ENCODE assay signal across 25 cellular contexts in genomic region chr3:197435426-197435825, GRCh38.
"Had no signal": no experiment of that assay in that cellular context is flagged by ENCODE, and none has a peak within 500 bp of the region (broad histone marks: within the 10 kb centered on the region; RNA-seq: fewer than 3 reads in every experiment).

No MANE protein-coding gene starts in this region.

- H3K4me3 ChIP-seq: neural progenitor cell, ovary, psoas muscle, right lobe of liver, sigmoid colon, stomach, thoracic aorta, thyroid gland, tibial nerve, upper lobe of left lung, uterus had no signal

- H3K27ac ChIP-seq: neural progenitor cell, ovary, parathyroid adenoma, psoas muscle, right lobe of liver, sigmoid colon, stomach, thoracic aorta, thyroid gland, tibial nerve, upper lobe of left lung, uterus had no signal

- DNase-seq: natural killer cell; occipital lobe; ovary; posterior cingulate gyrus; psoas muscle; right cardiac atrium; right lobe of liver; sigmoid colon; small intestine; stimulated activated CD4-positive, alpha-beta T cell treated with anti-CD3 and anti-CD28 coated beads, Interleukin-15, amount 100 ng/mL, for 24 hours; stimulated activated CD4-positive, alpha-beta T cell treated with anti-CD3 and anti-CD28 coated beads, Interleukin-2, amount 100 ng/mL, for 24 hours; stimulated activated CD4-positive, alpha-beta T cell treated with anti-CD3 and anti-CD28 coated beads, Interleukin-2, amount 100 ng/mL, for 48 hours; stimulated activated CD4-positive, alpha-beta T cell treated with anti-CD3 and anti-CD28 coated beads, Interleukin-4, amount 100 ng/mL, for 24 hours; stimulated activated naive B cell treated with anti-CD40 and anti-IgM and Interleukin-4, amounts not matched to agents 10 μg/mL and 1 μg/mL and 100 μg/mL, for 72 hours; stimulated activated naive CD4-positive, alpha-beta T cell treated with Interleukin-2 at 50 U/mL for 16 hours; stomach; thyroid gland; trophoblast cell; upper lobe of left lung; uterus had no signal

- H3K36me3 ChIP-seq: neural progenitor cell, ovary, right lobe of liver, sigmoid colon, stomach, thoracic aorta, thyroid gland, tibial nerve, upper lobe of left lung, uterus had no signal

- H3K4me1 ChIP-seq: parathyroid adenoma, psoas muscle, right lobe of liver, upper lobe of left lung, uterus had no signal

- H3K9me3 ChIP-seq: ovary, psoas muscle, right lobe of liver, sigmoid colon, thoracic aorta, thyroid gland, tibial nerve, upper lobe of left lung, uterus had no signal

- ATAC-seq: natural killer cell; psoas muscle; right cardiac atrium; right lobe of liver; stimulated activated effector memory CD8-positive, alpha-beta T cell treated with anti-CD3 and anti-CD28 coated beads, Interleukin-12 subunit alpha, Interleukin-12 subunit beta, amount 100 ng/mL, for 72 hours; stimulated activated naive B cell treated with anti-CD40 and anti-IgM and Interleukin-4, amounts not matched to agents 10 μg/mL and 1 μg/mL and 100 μg/mL, for 72 hours had no signal

- FAIRE-seq: small intestine had no signal

- H3K27me3 ChIP-seq: neural progenitor cell, ovary, right lobe of liver, stomach, thyroid gland, tibial nerve, upper lobe of left lung, uterus had no signal
